8 cellular contexts compared by ENCODE assay signal in the genomic region with DNA sequence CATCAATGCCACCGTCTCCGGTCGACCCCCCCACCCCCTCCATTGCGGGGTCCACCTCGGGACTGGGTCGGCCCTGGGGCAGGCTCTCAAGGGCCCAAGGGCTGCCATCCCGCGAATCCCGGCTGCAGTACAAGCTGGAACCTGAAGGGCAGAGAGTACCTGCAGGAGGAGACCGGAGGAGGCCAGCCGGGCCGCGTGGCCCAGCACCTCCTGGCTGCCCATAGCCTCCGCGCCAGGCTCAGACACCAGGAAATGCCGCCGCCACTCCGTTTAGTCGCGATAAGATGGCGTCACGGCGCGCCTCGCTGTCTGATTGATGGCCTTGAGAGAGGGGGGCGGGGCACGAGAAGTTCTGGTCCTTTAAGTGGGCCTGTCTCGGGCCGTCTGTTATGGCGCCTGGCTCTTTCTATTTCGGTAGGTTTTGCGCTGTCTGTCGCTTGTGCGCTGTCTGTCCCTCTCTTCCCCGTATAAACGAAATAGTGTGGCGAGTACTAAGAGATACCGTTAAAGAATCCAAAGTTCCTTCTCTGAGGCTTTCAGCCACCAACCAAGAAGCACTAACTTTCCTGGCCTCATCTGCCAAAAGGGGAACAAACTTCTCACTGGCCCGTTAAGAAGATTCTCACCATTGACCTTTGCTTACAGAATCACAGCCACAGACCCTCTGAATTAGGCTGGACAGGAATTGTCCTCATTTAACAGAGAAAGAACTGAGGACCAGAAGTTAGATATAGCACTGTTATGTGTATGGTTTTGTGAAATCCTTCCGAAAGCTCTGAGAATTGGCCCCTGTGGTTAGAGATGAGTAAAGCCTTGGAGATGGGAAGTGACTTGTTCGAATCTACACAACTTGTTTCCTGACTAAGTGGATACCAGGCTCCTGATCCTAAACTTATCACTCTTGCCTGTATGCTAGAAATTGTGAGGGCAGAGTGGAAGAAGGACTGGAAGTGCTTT. TPM values are rescaled to one million over a fixed set of nuclear protein-coding genes. Genes with fewer than 3 reads are reported as not detected.
DNase-seq lines count a peak whose midpoint lies in the region; ATAC-seq lines count a peak whose summit lies in the region.

Gene RFT1 (minus strand): TSS at position 257 of the 957 bp plus-strand sequence. CDS start 35 bp downstream, at position 222.

- no peaks in the 10 kb centered on the region for H3K9me3 Mint-ChIP-seq in CD4-positive, alpha-beta memory T cell
- no peaks in the 10 kb centered on the region for H3K9me3 Mint-ChIP-seq in effector memory CD8-positive, alpha-beta T cell

- H3K4me1 Mint-ChIP-seq in CD4-positive, alpha-beta memory T cell = peaks cover 18 to 31% (median 25%) of the 10 kb centered on the region in 4 donors
- peaks cover 15 to 22% of the 10 kb centered on the region in 2 donors for H3K4me1 Mint-ChIP-seq in effector memory CD8-positive, alpha-beta T cell (ENCODE audit: low read depth in 2 of 2)

- intact Hi-C loops in CD4-positive, alpha-beta memory T cell (cut with micrococcal nuclease) = loop anchor here (1.0 to 5.0 kb wide), 2 partner anchors 33 to 217 kb away; partner anchors contain the start of gene DCP1A

- H3K36me3 Mint-ChIP-seq in CD4-positive, alpha-beta memory T cell = peaks cover 5 to 16% of the 10 kb centered on the region in 2 donors
- peaks cover 11% of the 10 kb centered on the region for H3K36me3 Mint-ChIP-seq in effector memory CD8-positive, alpha-beta T cell (ENCODE audit: insufficient read depth)

- no peaks in the 10 kb centered on the region for H3K9me3 ChIP-seq in CD4-positive, alpha-beta memory T cell (ENCODE audit: control insufficient read depth in 1 of 2, low read length in 2 of 2)

- H3K4me3 Mint-ChIP-seq in CD4-positive, alpha-beta memory T cell = peak within 1 kb of the TSS; percentile 88 to 93 (median 91)
- peak within 1 kb of the TSS; percentile 86 to 90 for H3K4me3 Mint-ChIP-seq in effector memory CD8-positive, alpha-beta T cell

- H3K4me3 ChIP-seq in CD4-positive, alpha-beta memory T cell (ENCODE audit: low read length in 2 of 2) = peak within 1 kb of the TSS; percentile 66 to 77

- ATAC-seq in GM19463 (IDR thresholded peaks at IDR 0.05; ENCODE audit: unreplicated experiment) = peak; percentile 77
- ATAC-seq in effector memory CD8-positive, alpha-beta T cell (replicated peaks) = peak; percentile 92

- peaks cover 4% of the 10 kb centered on the region for H3K36me3 ChIP-seq in CD4-positive, alpha-beta memory T cell (ENCODE audit: insufficient read depth, low read length)

- CTCF ChIA-PET in CD4-positive, alpha-beta memory T cell (lab: Charles Lee; ENCODE audit: partially characterized antibody) = interaction anchor here (1.0 to 2.4 kb wide), 7 partner anchors 12 to 65 kb away, joined by 4 to 12 read pairs (median 7); partner anchors contain the start of gene PRKCD

- no peaks in the 10 kb centered on the region for H3K27me3 ChIP-seq in CD4-positive, alpha-beta memory T cell (ENCODE audit: insufficient read depth, low read length)

- peak within 1 kb of the TSS; percentile 83 for H3K27ac ChIP-seq in CD4-positive, alpha-beta memory T cell (ENCODE audit: low read depth, low read length)

- no peaks in the 10 kb centered on the region for H3K27me3 Mint-ChIP-seq in CD4-positive, alpha-beta memory T cell
- H3K27me3 Mint-ChIP-seq in effector memory CD8-positive, alpha-beta T cell = no peaks in the 10 kb centered on the region

- peak within 1 kb of the TSS; percentile 96 to 100 (median 99) for H3K27ac Mint-ChIP-seq in CD4-positive, alpha-beta memory T cell
- H3K27ac Mint-ChIP-seq in effector memory CD8-positive, alpha-beta T cell = peak within 1 kb of the TSS; percentile 98 to 99

- POLR2A ChIA-PET in CD4-positive, alpha-beta memory T cell (lab: Charles Lee; ENCODE audit: partially characterized antibody) = interaction anchor here (0.7 to 3.6 kb wide), 5 partner anchors 10 to 125 kb away, joined by 3 to 22 read pairs (median 5); partner anchors contain the start of genes PRKCD and TKT

- DNase-seq in CD4-positive, alpha-beta memory T cell = peak; percentile 96 to 98 (median 97)
- DNase-seq in HS-5 (ENCODE audit: low read depth) (peak; percentile 73), NOMO-1 treated with DMSO at 0.1 percent for 48 hours (lab: John Stamatoyannopoulos, UW; ENCODE audit: unreplicated experiment) (peak; percentile 93), medulla oblongata (ENCODE audit: extremely low spot score) (peak; percentile 96)
- DNase-seq in activated CD8-positive, alpha-beta memory T cell treated with anti-CD3 and anti-CD28 coated beads for 4 hours (ENCODE audit: low read depth in 2 of 2) = peak; percentile 95 to 98
- DNase-seq in effector memory CD8-positive, alpha-beta T cell = peak; percentile 98 to 99 (median 99)
- DNase-seq in stimulated activated CD4-positive, alpha-beta T cell treated with anti-CD3 and anti-CD28 coated beads, TNF-alpha, amount 100 ng/mL, for 48 hours (ENCODE audit: low read depth in 3 of 3) = peak; percentile 94 to 99 (median 99)

- H3K4me1 ChIP-seq in CD4-positive, alpha-beta memory T cell (ENCODE audit: insufficient read depth, low read length) = peaks cover 20% of the 10 kb centered on the region

RNA-seq across cellular contexts. Expression of gene RFT1, which starts in this region (rescaled TPM):
- total RNA-seq in CD4-positive, alpha-beta memory T cell = 10 to 100 TPM; 25.3 to 28.4 TPM
- polyA plus RNA-seq in CD4-positive, alpha-beta memory T cell = 10 to 100 TPM; 21.2 to 23.8 TPM

Comparison
In these comparisons a context has a peak if more than half of its experiments do, and no peak if none do; other contexts are left out.
1. Peak in every context shown above with its lines: DNase-seq, ATAC-seq, H3K4me3 ChIP-seq and H3K27ac ChIP-seq.